In genomic region chr12:53454710-53455109, GRCh38 we compare ENCODE assay signal across 14 cellular contexts. TPM values are rescaled to one million over a fixed set of nuclear protein-coding genes. Genes with fewer than 3 reads are reported as not detected.
DNase-seq lines count a peak whose midpoint lies in the region; ATAC-seq and TF ChIP-seq lines count a peak whose summit lies in the region.
"Had no signal": no experiment of that assay in that cellular context is flagged by ENCODE, and none has a peak within 500 bp of the region (broad histone marks: within the 10 kb centered on the region; RNA-seq: fewer than 3 reads in every experiment).

No MANE protein-coding gene starts in this region.

- H3K4ac ChIP-seq in H9 (ENCODE audit: low read depth, low read length) = no peak overlapping the region

- no peak overlapping the region for H3T11ph ChIP-seq in H9 (ENCODE audit: low read length)

- peaks cover 70% of the 10 kb centered on the region for H3K36me3 ChIP-seq in iPS-20b (ENCODE audit: insufficient read depth, low read depth, low read length)

- no peak overlapping the region for H4K5ac ChIP-seq in H9 (ENCODE audit: insufficient read length, low read depth, low read length)

- H3K4me1 ChIP-seq in H9 (ENCODE audit: insufficient read depth, low read length) (no peaks in the 10 kb centered on the region), iPS-20b (ENCODE audit: insufficient read depth, low read length) (no peaks in the 10 kb centered on the region; the same call in 1 of the 2 replicates)

- peak overlapping the region; percentile 97 for H3K4me3 Mint-ChIP-seq in H9
- peak overlapping the region; percentile 97 for H3K4me3 Mint-ChIP-seq in activated T-helper 1 cell treated with anti-CD3 and anti-CD28 coated beads, Interleukin-12 subunit alpha, Interleukin-12 subunit beta, Interleukin-2, Interleukin-4 antibody, amounts not matched to agents 30 ng/mL and 10 ng/mL and 1 ng/mL, durations not matched to agents 14 hours and 24 hours and 36 hours

- intact Hi-C loops in activated T-helper 1 cell treated with anti-CD3 and anti-CD28 coated beads, Interleukin-12 subunit alpha, Interleukin-12 subunit beta, Interleukin-2, Interleukin-4 antibody, amounts not matched to agents 30 ng/mL and 10 ng/mL and 1 ng/mL, durations not matched to agents 14 hours and 24 hours and 36 hours (cut with micrococcal nuclease) = loop anchor here (5.0 to 10.0 kb wide), 2 partner anchors 232 to 410 kb away; no protein-coding TSS in a partner anchor

- H3K9me3 ChIP-seq in AG04450 (ENCODE audit: control insufficient read depth, insufficient read depth, low read length) (no peaks in the 10 kb centered on the region; the same call in 1 of the 2 replicates), H9 (ENCODE audit: control insufficient read depth, low read depth, low read length) (no peaks in the 10 kb centered on the region), iPS-20b (ENCODE audit: insufficient read depth, low read depth, low read length) (no peaks in the 10 kb centered on the region)
- H3K9me3 ChIP-seq: esophagus squamous epithelium had no signal

- H3K9me3 Mint-ChIP-seq in H9 = no peaks in the 10 kb centered on the region; a peak in 1 of 5 replicates
- H3K9me3 Mint-ChIP-seq in activated T-helper 1 cell treated with anti-CD3 and anti-CD28 coated beads, Interleukin-12 subunit alpha, Interleukin-12 subunit beta, Interleukin-2, Interleukin-4 antibody, amounts not matched to agents 30 ng/mL and 10 ng/mL and 1 ng/mL, durations not matched to agents 14 hours and 24 hours and 36 hours = no peaks in the 10 kb centered on the region

- no peak for ATAC-seq in HG02981 (IDR thresholded peaks at IDR 0.05; ENCODE audit: unreplicated experiment)

- TF ChIP-seq CTCF in AG04450 (IDR thresholded peaks at IDR 0.05; ENCODE audit: low read depth, low read length) = no peak
- TF ChIP-seq CTCF in H9 (conservative IDR thresholded peaks at IDR 0.05) = no peak

- peak overlapping the region; percentile 33; the same call in 1 of the 2 replicates for H3K4me3 ChIP-seq in AG04450 (ENCODE audit: low read depth, low read length)
- peak overlapping the region; percentile 99; the same call in 1 of the 2 replicates for H3K4me3 ChIP-seq in iPS-20b (ENCODE audit: low read length)

- H3K9ac ChIP-seq in H9 (ENCODE audit: extremely low read depth, insufficient read length, low read length) (no peak overlapping the region), iPS-20b (ENCODE audit: low read depth, low read length) (no peak overlapping the region)

- POLR2A ChIA-PET in AG04450 (lab: Yijun Ruan, JAX) = interaction anchor here (0.7 kb wide), 2 partner anchors 22 to 46 kb away, joined by 3 read pairs; partner anchors contain the start of gene TARBP2

- H3K27me3 Mint-ChIP-seq in H9 (ENCODE audit: low read depth) = no peaks in the 10 kb centered on the region
- no peaks in the 10 kb centered on the region for H3K27me3 Mint-ChIP-seq in activated T-helper 1 cell treated with anti-CD3 and anti-CD28 coated beads, Interleukin-12 subunit alpha, Interleukin-12 subunit beta, Interleukin-2, Interleukin-4 antibody, amounts not matched to agents 30 ng/mL and 10 ng/mL and 1 ng/mL, durations not matched to agents 14 hours and 24 hours and 36 hours (ENCODE audit: insufficient read depth)

- peaks cover 50 to 68% (median 66%) of the 10 kb centered on the region in 3 experiments for H3K36me3 Mint-ChIP-seq in H9 (ENCODE audit: insufficient read depth in 1 of 3, low read depth in 3 of 3)
- peaks cover 51% of the 10 kb centered on the region for H3K36me3 Mint-ChIP-seq in activated T-helper 1 cell treated with anti-CD3 and anti-CD28 coated beads, Interleukin-12 subunit alpha, Interleukin-12 subunit beta, Interleukin-2, Interleukin-4 antibody, amounts not matched to agents 30 ng/mL and 10 ng/mL and 1 ng/mL, durations not matched to agents 14 hours and 24 hours and 36 hours (ENCODE audit: low read depth)

- peak overlapping the region; percentile 37 to 86 (median 82); a peak in 4 of 7 replicates for H3K27ac Mint-ChIP-seq in H9
- H3K27ac Mint-ChIP-seq in activated T-helper 1 cell treated with anti-CD3 and anti-CD28 coated beads, Interleukin-12 subunit alpha, Interleukin-12 subunit beta, Interleukin-2, Interleukin-4 antibody, amounts not matched to agents 30 ng/mL and 10 ng/mL and 1 ng/mL, durations not matched to agents 14 hours and 24 hours and 36 hours = peak overlapping the region; percentile 44

- peak overlapping the region; percentile 7 for H3K4me2 ChIP-seq in H9 (ENCODE audit: insufficient read depth, insufficient read length, low read length)

- H3K27ac ChIP-seq in AG04450 (ENCODE audit: low read depth, low read length) (no peak overlapping the region), H9 (ENCODE audit: insufficient read length, low read depth, low read length) (no peak overlapping the region), iPS-20b (ENCODE audit: low read length) (no peak overlapping the region)

- no peak overlapping the region for H3K23ac ChIP-seq in H9 (ENCODE audit: insufficient read length, low read depth, low read length)

- no peaks in the 10 kb centered on the region for H3K27me3 ChIP-seq in AG04450 (ENCODE audit: control insufficient read depth, insufficient read depth, low read length)
- H3K27me3 ChIP-seq in H9 (ENCODE audit: insufficient read depth, low read length) = no peaks in the 10 kb centered on the region
- H3K27me3 ChIP-seq in iPS-20b (ENCODE audit: insufficient read depth, low read length) = no peaks in the 10 kb centered on the region
- H3K27me3 ChIP-seq: esophagus squamous epithelium had no signal

- H2BK20ac ChIP-seq in H9 (ENCODE audit: low read depth, low read length, poor library complexity, severe bottlenecking) = no peak overlapping the region

- H2BK15ac ChIP-seq in H9 (ENCODE audit: low read depth, low read length) = no peak overlapping the region

- no peak overlapping the region for H2BK5ac ChIP-seq in H9 (ENCODE audit: insufficient read length, low read length)

- H4K20me1 ChIP-seq in H9 (ENCODE audit: control insufficient read depth, insufficient read depth, insufficient read length) = no peaks in the 10 kb centered on the region

- H2AFZ ChIP-seq in H9 (ENCODE audit: low read length) = no peak overlapping the region

- H3K79me1 ChIP-seq in H9 (ENCODE audit: insufficient read depth, low read depth, low read length, poor library complexity, severe bottlenecking) = peaks cover 3% of the 10 kb centered on the region

- H3K18ac ChIP-seq in H9 (ENCODE audit: insufficient read length, low read depth, low read length) = no peak overlapping the region

- H2BK120ac ChIP-seq in H9 (ENCODE audit: low read depth, low read length, poor library complexity, severe bottlenecking) = no peak overlapping the region

- H3K56ac ChIP-seq in H9 (ENCODE audit: insufficient read length, low read depth, low read length) = no peak overlapping the region

- WGBS in H9 (ENCODE audit: extremely low coverage, insufficient read length, low lambda C conversion rate) = no CpG with 5 or more reads among the region's 3 CpGs

- no peak overlapping the region for H3K14ac ChIP-seq in H9 (ENCODE audit: insufficient read depth, low read length)

- H4K91ac ChIP-seq in H9 (ENCODE audit: insufficient read length, low read depth, low read length) = no peak overlapping the region

- no peak overlapping the region for H2BK12ac ChIP-seq in H9 (ENCODE audit: insufficient read length, low read depth, low read length)

- no peak overlapping the region for H4K8ac ChIP-seq in H9 (replicated peaks; ENCODE audit: insufficient read length, low read depth, low read length)

- H3K79me2 ChIP-seq in H9 (ENCODE audit: insufficient read depth, low read length) = peaks cover 23% of the 10 kb centered on the region

- CTCF ChIA-PET in AG04450 (lab: Charles Lee) = interaction anchor here (0.6 to 1.5 kb wide), 6 partner anchors 14 to 134 kb away, joined by 3 to 6 read pairs (median 4); no protein-coding TSS in a partner anchor

- H3K23me2 ChIP-seq in H9 (ENCODE audit: insufficient read length, low read depth, low read length, poor library complexity, severe bottlenecking) = no peaks in the 10 kb centered on the region

- H3K4me1 Mint-ChIP-seq in H9 = peaks cover 22 to 41% of the 10 kb centered on the region in 2 experiments
- peaks cover 38% of the 10 kb centered on the region for H3K4me1 Mint-ChIP-seq in activated T-helper 1 cell treated with anti-CD3 and anti-CD28 coated beads, Interleukin-12 subunit alpha, Interleukin-12 subunit beta, Interleukin-2, Interleukin-4 antibody, amounts not matched to agents 30 ng/mL and 10 ng/mL and 1 ng/mL, durations not matched to agents 14 hours and 24 hours and 36 hours (ENCODE audit: low read depth)

- DNase-seq in AG04450 (ENCODE audit: low read depth, low spot score) = no peak
- no peak for DNase-seq in H9
- no peak for DNase-seq in activated T-helper 1 cell treated with anti-CD3 and anti-CD28 coated beads, Interleukin-12 subunit alpha, Interleukin-12 subunit beta, Interleukin-2, Interleukin-4 antibody, amounts not matched to agents 30 ng/mL and 10 ng/mL and 1 ng/mL, durations not matched to agents 14 hours and 24 hours and 36 hours (ENCODE audit: low spot score)
- DNase-seq in GDM1 (lab: John Stamatoyannopoulos, UW) = no peak
- DNase-seq in NCI-H146 (lab: John Stamatoyannopoulos, UW) = no peak
- DNase-seq in NCI-H2107 treated with DMSO at 0.1 percent for 48 hours (lab: John Stamatoyannopoulos, UW; ENCODE audit: unreplicated experiment) = no peak
- DNase-seq: DMS 273 treated with DMSO at 0.1 percent for 48 hours; esophagus squamous epithelium; NCI-H446 treated with DMSO at 0.1 percent for 48 hours; stimulated activated CD4-positive, alpha-beta T cell treated with anti-CD3 and anti-CD28 coated beads, Interleukin-1b, Interleukin-23, amount 100 ng/mL, for 48 hours had no signal

- no peak overlapping the region for H2AK5ac ChIP-seq in H9 (ENCODE audit: insufficient read length, low read length)

RNA-seq across cellular contexts. Expression of gene PCBP2, which starts 2.8 kb away (rescaled TPM):
- polyA plus RNA-seq in AG04450 (2011; rRNA removed) = 286 and 408 TPM in 2 replicates
- 1,032 and 1,271 TPM in 2 replicates for polyA minus RNA-seq in AG04450 (2011; rRNA and poly(A)+ RNA removed)
- 1,184 and 1,207 TPM in 2 replicates for total RNA-seq in H9 (2021)
- total RNA-seq in activated T-helper 1 cell treated with anti-CD3 and anti-CD28 coated beads, Interleukin-12 subunit alpha, Interleukin-12 subunit beta, Interleukin-2, Interleukin-4 antibody, amounts not matched to agents 30 ng/mL and 10 ng/mL and 1 ng/mL, durations not matched to agents 14 hours and 24 hours and 36 hours = 865 and 896 TPM in 2 replicates

RNA-seq across cellular contexts. Expression of gene PRR13, which starts 13.2 kb away (rescaled TPM):
- 71.4 and 92.8 TPM in 2 replicates for polyA plus RNA-seq in AG04450 (2011; rRNA removed)
- polyA minus RNA-seq in AG04450 (2011; rRNA and poly(A)+ RNA removed) = 78.8 and 83.9 TPM in 2 replicates
- 144 and 147 TPM in 2 replicates for total RNA-seq in H9 (2021)
- total RNA-seq in activated T-helper 1 cell treated with anti-CD3 and anti-CD28 coated beads, Interleukin-12 subunit alpha, Interleukin-12 subunit beta, Interleukin-2, Interleukin-4 antibody, amounts not matched to agents 30 ng/mL and 10 ng/mL and 1 ng/mL, durations not matched to agents 14 hours and 24 hours and 36 hours = 206 and 219 TPM in 2 replicates

RNA-seq across cellular contexts. Expression of gene AMHR2, which starts 31.1 kb away (rescaled TPM):
- polyA plus RNA-seq in AG04450 (2011; rRNA removed) = not detected in 2 replicates
- polyA minus RNA-seq in AG04450 (2011; rRNA and poly(A)+ RNA removed) = not detected in 2 replicates
- not detected in 2 replicates for total RNA-seq in H9 (2021)
- not detected in 2 replicates for total RNA-seq in activated T-helper 1 cell treated with anti-CD3 and anti-CD28 coated beads, Interleukin-12 subunit alpha, Interleukin-12 subunit beta, Interleukin-2, Interleukin-4 antibody, amounts not matched to agents 30 ng/mL and 10 ng/mL and 1 ng/mL, durations not matched to agents 14 hours and 24 hours and 36 hours
- total RNA-seq: HT1080; T-helper 2 cell treated with Interferon-gamma antibody and Interleukin-4, amounts not matched to agents 100 ng/mL and 5 ng/mL, for 36 hours had no signal

RNA-seq across cellular contexts. Expression of gene MAP3K12, which starts 44.5 kb away (rescaled TPM):
- polyA plus RNA-seq in AG04450 (2011; rRNA removed) = 35.7 and 46.1 TPM in 2 replicates
- 52.1 and 64.6 TPM in 2 replicates for polyA minus RNA-seq in AG04450 (2011; rRNA and poly(A)+ RNA removed)
- 22.3 and 26.6 TPM in 2 replicates for total RNA-seq in H9 (2021)
- 15.7 and 18.4 TPM in 2 replicates for total RNA-seq in activated T-helper 1 cell treated with anti-CD3 and anti-CD28 coated beads, Interleukin-12 subunit alpha, Interleukin-12 subunit beta, Interleukin-2, Interleukin-4 antibody, amounts not matched to agents 30 ng/mL and 10 ng/mL and 1 ng/mL, durations not matched to agents 14 hours and 24 hours and 36 hours

RNA-seq across cellular contexts. Expression of gene TARBP2, which starts 46.4 kb away (rescaled TPM):
- polyA plus RNA-seq in AG04450 (2011; rRNA removed) = 25.0 and 33.0 TPM in 2 replicates
- polyA minus RNA-seq in AG04450 (2011; rRNA and poly(A)+ RNA removed) = 19.7 and 26.4 TPM in 2 replicates
- 79.2 and 80.1 TPM in 2 replicates for total RNA-seq in H9 (2021)
- total RNA-seq in activated T-helper 1 cell treated with anti-CD3 and anti-CD28 coated beads, Interleukin-12 subunit alpha, Interleukin-12 subunit beta, Interleukin-2, Interleukin-4 antibody, amounts not matched to agents 30 ng/mL and 10 ng/mL and 1 ng/mL, durations not matched to agents 14 hours and 24 hours and 36 hours = 47.7 and 48.2 TPM in 2 replicates
